In genomic region chr4:165945991-165946390, GRCh38 we compare ENCODE assay signal across 16 cellular contexts.
A peak's percentile ranks its signal among the peaks of the same experiment; 100 is the strongest.
DNase-seq lines count a peak whose midpoint lies in the region; ATAC-seq and TF ChIP-seq lines count a peak whose summit lies in the region.
"Had no signal": no experiment of that assay in that cellular context is flagged by ENCODE, and none has a peak within 500 bp of the region (broad histone marks: within the 10 kb centered on the region; RNA-seq: fewer than 3 reads in every experiment).

No MANE protein-coding gene starts in this region.

- DNase-seq in NCI-H82 (lab: John Stamatoyannopoulos, UW) (peak; percentile 27), NCI-H82 treated with DMSO at 0.1 percent for 48 hours (lab: John Stamatoyannopoulos, UW; ENCODE audit: unreplicated experiment) (no peak), cerebellar cortex (ENCODE audit: low spot score) (peak; percentile 71), left lung (no peak), smooth muscle cell (lab: John Stamatoyannopoulos, UW; ENCODE audit: unreplicated experiment) (no peak), DMS53 (lab: John Stamatoyannopoulos, UW) (no peak)
- DNase-seq in stimulated activated naive CD8-positive, alpha-beta T cell treated with anti-CD3 and anti-CD28 coated beads, Interleukin-15, Interleukin-2, amounts not matched to agents 100 U/mL and 50 U/mL, for 24 hours, result no peak
- DNase-seq: AML-193; CD4-positive, alpha-beta T cell; DMS153; DMS79 treated with DMSO at 0.1 percent for 48 hours had no signal

- no peak overlapping the region for H3K9ac ChIP-seq in smooth muscle cell (ENCODE audit: low read depth)

- no peaks in the 10 kb centered on the region for H4K20me1 ChIP-seq in smooth muscle cell (ENCODE audit: low read depth)

- ATAC-seq in left lung, result peak; percentile 33
- ATAC-seq in GM18867 (IDR thresholded peaks at IDR 0.05; ENCODE audit: unreplicated experiment), result no peak
- ATAC-seq in stimulated activated naive CD8-positive, alpha-beta T cell treated with anti-CD3 and anti-CD28 coated beads, Interleukin-15, Interleukin-2, amounts not matched to agents 100 U/mL and 50 U/mL, for 24 hours, result no peak
- ATAC-seq: A549 had no signal

- H3K4me1 ChIP-seq in left lung, result no peaks in the 10 kb centered on the region
- H3K4me1 ChIP-seq in smooth muscle cell (ENCODE audit: low read depth), result no peaks in the 10 kb centered on the region
- H3K4me1 ChIP-seq: A549, HAP-1 had no signal

- no peak overlapping the region for H2AFZ ChIP-seq in smooth muscle cell (ENCODE audit: low read depth)

- no peaks in the 10 kb centered on the region for H3F3A ChIP-seq in smooth muscle cell (ENCODE audit: low read depth)

- H3K9me3 ChIP-seq in left lung (peaks cover 0 to 12% of the 10 kb centered on the region in 2 donors), smooth muscle cell (replicated peaks; ENCODE audit: low read depth) (no peaks in the 10 kb centered on the region)
- H3K9me3 ChIP-seq: A549, HAP-1 had no signal

- intact Hi-C loops in left lung (cut with DNase I), result no loop called here

- H3K27ac ChIP-seq in left lung (no peak overlapping the region), smooth muscle cell (ENCODE audit: low read depth) (peak overlapping the region; percentile 31)
- H3K27ac ChIP-seq: 22Rv1, A549, C4-2B had no signal

- H3K4me3 ChIP-seq in left lung (no peak overlapping the region), smooth muscle cell (no peak overlapping the region)
- H3K4me3 ChIP-seq: A549, HAP-1 had no signal

- H3K4me2 ChIP-seq in smooth muscle cell, result no peak overlapping the region
- H3K4me2 ChIP-seq: A549 had no signal

- H3K36me3 ChIP-seq in left lung (no peaks in the 10 kb centered on the region), smooth muscle cell (ENCODE audit: low read depth) (no peaks in the 10 kb centered on the region)
- H3K36me3 ChIP-seq: HAP-1 had no signal

- no peaks in the 10 kb centered on the region for H3K79me2 ChIP-seq in smooth muscle cell (ENCODE audit: low read depth)

- WGBS in smooth muscle cell (ENCODE audit: low lambda C conversion rate), result 57% methylated on average over 3 of the region's 3 CpGs

- TF ChIP-seq CTCF in left lung (IDR thresholded peaks at IDR 0.05) (no peak), smooth muscle cell (IDR thresholded peaks at IDR 0.05; ENCODE audit: borderline replicate concordance, insufficient read depth, poor library complexity, severe bottlenecking) (no peak)

- no peaks in the 10 kb centered on the region for H3K27me3 ChIP-seq in left lung
- H3K27me3 ChIP-seq in smooth muscle cell (ENCODE audit: low read depth), result no peaks in the 10 kb centered on the region

Comparison
In these comparisons a context has a peak if more than half of its experiments do, and no peak if none do; other contexts are left out.
1. DNase-seq: peak in NCI-H82 (single experiment) and cerebellar cortex (single experiment); none in NCI-H82 treated with DMSO at 0.1 percent for 48 hours (single experiment), left lung (0 of 2), smooth muscle cell (single experiment), stimulated activated naive CD8-positive, alpha-beta T cell treated with anti-CD3 and anti-CD28 coated beads, Interleukin-15, Interleukin-2, amounts not matched to agents 100 U/mL and 50 U/mL, for 24 hours (single experiment) and DMS53 (single experiment).